In genomic region chr1:61120998-61121397, GRCh38 we compare ENCODE assay signal across 1 cellular context.
A peak's percentile ranks its signal among the peaks of the same experiment; 100 is the strongest.
TF ChIP-seq lines count a peak whose summit lies in the region.

No MANE protein-coding gene starts in this region.

TF ChIP-seq in HepG2, 621 proteins besides CTCF, POLR2A, EP300 and RAD21 (continued from another document):
- TF ChIP-seq PAXIP1 (CRISPR knock-in tag; conservative IDR thresholded peaks at IDR 0.05) (peak; percentile 58), SATB2 (CRISPR knock-in tag; IDR thresholded peaks at IDR 0.05) (0 out of 2 replicates have a peak, but pooled peaks have one; percentile 63), HNF1A (IDR thresholded peaks at IDR 0.05; ENCODE audit: low read depth) (0 out of 2 replicates have a peak, but pooled peaks have one; percentile 5), HNF1A (CRISPR knock-in tag; IDR thresholded peaks at IDR 0.05; ENCODE audit: borderline replicate concordance) (no peak), FOXA1 (IDR thresholded peaks at IDR 0.05) (no peak), FOXA1 (CRISPR knock-in tag; IDR thresholded peaks at IDR 0.05) (peak; percentile 78), ZSCAN31 (CRISPR knock-in tag; IDR thresholded peaks at IDR 0.05; ENCODE audit: low read depth) (no peak), AGO1 (IDR thresholded peaks at IDR 0.05; ENCODE audit: low read depth, low read length, poor library complexity, severe bottlenecking) (no peak), HMG20B (CRISPR knock-in tag; conservative IDR thresholded peaks at IDR 0.05) (no peak), BRCA1 (CRISPR knock-in tag; IDR thresholded peaks at IDR 0.05) (no peak), NFIB (CRISPR knock-in tag; IDR thresholded peaks at IDR 0.05; ENCODE audit: borderline replicate concordance) (no peak), KLF16 (CRISPR knock-in tag; IDR thresholded peaks at IDR 0.05) (peak in 1 of 2 experiments; percentile 67; a peak in 1 of 4 replicates), PATZ1 (CRISPR knock-in tag; IDR thresholded peaks at IDR 0.05) (peak; percentile 40; the same call in 1 of the 2 replicates), KAT2B (IDR thresholded peaks at IDR 0.05; ENCODE audit: borderline replicate concordance, low read depth, low read length) (no peak), FOXA3 (CRISPR knock-in tag; IDR thresholded peaks at IDR 0.05) (peak; percentile 86), DDIT3 (CRISPR knock-in tag; IDR thresholded peaks at IDR 0.05) (no peak), SOX13 (IDR thresholded peaks at IDR 0.05) (peak; percentile 51; the same call in 1 of the 2 replicates), SOX13 (CRISPR knock-in tag; conservative IDR thresholded peaks at IDR 0.05 in 1 of 2, IDR thresholded peaks at IDR 0.05 in 1 of 2) (peak in 1 of 2 experiments; percentile 90; a peak in 2 of 4 replicates), ZGPAT (CRISPR knock-in tag; IDR thresholded peaks at IDR 0.05) (peak; percentile 65), NFAT5 (CRISPR knock-in tag; IDR thresholded peaks at IDR 0.05) (no peak), NCOR1 (IDR thresholded peaks at IDR 0.05; ENCODE audit: borderline replicate concordance, low read length) (peak; percentile 72), ZNF382 (CRISPR knock-in tag; IDR thresholded peaks at IDR 0.05; ENCODE audit: borderline replicate concordance) (no peak), FOXJ3 (CRISPR knock-in tag; IDR thresholded peaks at IDR 0.05; ENCODE audit: borderline replicate concordance) (peak; percentile 65; the same call in 1 of the 2 replicates), ATF3 (CRISPR knock-in tag; IDR thresholded peaks at IDR 0.05) (peak; percentile 89), NCOA2 (CRISPR knock-in tag; IDR thresholded peaks at IDR 0.05) (peak; percentile 83), FOXK1 (CRISPR knock-in tag; IDR thresholded peaks at IDR 0.05; ENCODE audit: borderline replicate concordance, low read depth) (peak; percentile 57; the same call in 1 of the 2 replicates), ZNF331 (CRISPR knock-in tag; IDR thresholded peaks at IDR 0.05) (peak; percentile 44; the same call in 1 of the 2 replicates), HCFC1 (IDR thresholded peaks at IDR 0.05; ENCODE audit: low read depth, low read length) (no peak), PBX2 (CRISPR knock-in tag; IDR thresholded peaks at IDR 0.05) (no peak), GATAD2A (CRISPR knock-in tag; IDR thresholded peaks at IDR 0.05) (peak; percentile 96), NR2F6 (IDR thresholded peaks at IDR 0.05) (no peak), NR2F6 (CRISPR knock-in tag; IDR thresholded peaks at IDR 0.05) (peak; percentile 45; the same call in 1 of the 2 replicates), BCL6 (CRISPR knock-in tag; IDR thresholded peaks at IDR 0.05) (peak; percentile 72), MIXL1 (CRISPR knock-in tag; IDR thresholded peaks at IDR 0.05) (peak; percentile 85; the same call in 1 of the 2 replicates), NR2C2 (CRISPR knock-in tag; IDR thresholded peaks at IDR 0.05; ENCODE audit: borderline replicate concordance) (0 out of 2 replicates have a peak, but pooled peaks have one; percentile 12), SIN3A (IDR thresholded peaks at IDR 0.05; ENCODE audit: borderline replicate concordance, low read depth, low read length) (no peak)
TF ChIP-seq in HepG2: peak in this region for 71.
